Comparison of ENCODE assay signal across 8 cellular contexts in genomic region chr9:2157277-2158105, GRCh38.
DNase-seq lines count a peak whose midpoint lies in the region; ATAC-seq lines count a peak whose summit lies in the region.

No MANE protein-coding gene starts in this region.

- peaks cover 19% of the 10 kb centered on the region for H3K36me3 Mint-ChIP-seq in effector memory CD8-positive, alpha-beta T cell (ENCODE audit: insufficient read depth)

- ATAC-seq in GM21825 (IDR thresholded peaks at IDR 0.05; ENCODE audit: unreplicated experiment): peak; percentile 36
- ATAC-seq in effector memory CD8-positive, alpha-beta T cell (replicated peaks): peak; percentile 48

- no peaks in the 10 kb centered on the region; the same call in 1 of the 2 replicates for H3K36me3 ChIP-seq in MG63

- no peaks in the 10 kb centered on the region for H3K27me3 Mint-ChIP-seq in effector memory CD8-positive, alpha-beta T cell

- H3K9me3 Mint-ChIP-seq in effector memory CD8-positive, alpha-beta T cell: no peaks in the 10 kb centered on the region

- peaks cover 49% of the 10 kb centered on the region for H3K4me1 ChIP-seq in mononuclear cell (ENCODE audit: insufficient read depth, low read length)

- peak overlapping the region; percentile 80 to 86 for H3K4me3 Mint-ChIP-seq in effector memory CD8-positive, alpha-beta T cell

- H3K4me1 Mint-ChIP-seq in effector memory CD8-positive, alpha-beta T cell (ENCODE audit: low read depth in 2 of 2): peaks cover 39 to 71% of the 10 kb centered on the region in 2 donors

- H3K4me3 ChIP-seq in MG63: peak overlapping the region; percentile 49
- peak overlapping the region; percentile 46 for H3K4me3 ChIP-seq in mononuclear cell (ENCODE audit: low read length)

- H3K27ac Mint-ChIP-seq in effector memory CD8-positive, alpha-beta T cell: peak overlapping the region; percentile 73 to 80

- DNase-seq in EL: peak; percentile 75
- peak; percentile 68 for DNase-seq in MG63
- peak; percentile 73 for DNase-seq in activated CD4-positive, alpha-beta T cell treated with anti-CD3 and anti-CD28 coated beads for 48 hours
- DNase-seq in effector memory CD8-positive, alpha-beta T cell: peak in 1 of 3 experiments; percentile 19
- DNase-seq in stimulated activated CD8-positive, alpha-beta memory T cell treated with anti-CD3 and anti-CD28 coated beads, Interleukin-7, amount 100 ng/mL, for 24 hours (ENCODE audit: low read depth): peak; percentile 21
- DNase-seq in NCI-H82 treated with DMSO at 0.1 percent for 48 hours (lab: John Stamatoyannopoulos, UW; ENCODE audit: unreplicated experiment): no peak

- H3K27me3 ChIP-seq in MG63 (no peaks in the 10 kb centered on the region), mononuclear cell (ENCODE audit: insufficient read depth, low read length) (no peaks in the 10 kb centered on the region)

- H3K9me3 ChIP-seq in MG63: no peaks in the 10 kb centered on the region
- no peaks in the 10 kb centered on the region for H3K9me3 ChIP-seq in mononuclear cell (ENCODE audit: low read depth, low read length)
